Comparison of ENCODE assay signal across 24 cellular contexts in genomic region chr4:94924566-94924965, GRCh38.
"Had no signal": no experiment of that assay in that cellular context is flagged by ENCODE, and none has a peak within 500 bp of the region (broad histone marks: within the 10 kb centered on the region; RNA-seq: fewer than 3 reads in every experiment).

No MANE protein-coding gene starts in this region.

- H3K4me1 ChIP-seq: esophagus squamous epithelium, gastrocnemius medialis, pancreas, right lobe of liver, upper lobe of left lung had no signal

- H3K27me3 ChIP-seq: dorsolateral prefrontal cortex, esophagus squamous epithelium, gastrocnemius medialis, neutrophil, pancreas, right lobe of liver, tibial nerve, upper lobe of left lung had no signal

- ATAC-seq: gastrocnemius medialis; left lobe of liver; mucosa of descending colon; natural killer cell treated with Interleukin-12 subunit alpha and Interleukin-12 subunit beta and Interleukin-15 and Interleukin-18, amount 100 ng/mL, for 72 hours; pancreas; right lobe of liver; stimulated activated effector memory CD8-positive, alpha-beta T cell treated with anti-CD3 and anti-CD28 coated beads, Interleukin-12 subunit alpha, Interleukin-12 subunit beta, amount 100 ng/mL, for 72 hours; stimulated activated naive CD8-positive, alpha-beta T cell treated with anti-CD3 and anti-CD28 coated beads, Interleukin-15, Interleukin-2, amounts not matched to agents 100 U/mL and 50 U/mL, for 24 hours had no signal

- H3K4me3 ChIP-seq: dorsolateral prefrontal cortex, esophagus squamous epithelium, gastrocnemius medialis, lung, mucosa of descending colon, pancreas, right lobe of liver, thoracic aorta, tibial nerve, upper lobe of left lung had no signal

- DNase-seq: dorsolateral prefrontal cortex; effector CD4-positive, alpha-beta T cell; esophagus squamous epithelium; gastrocnemius medialis; head of caudate nucleus; mesenchymal stem cell; mucosa of descending colon; naive B cell; pancreas; retina; right lobe of liver; small intestine; stimulated activated CD4-positive, alpha-beta T cell treated with anti-CD3 and anti-CD28 coated beads, Interleukin-2, amount 100 ng/mL, for 24 hours; stimulated activated CD4-positive, alpha-beta T cell treated with anti-CD3 and anti-CD28 coated beads, Interleukin-4, amount 100 ng/mL, for 24 hours; stimulated activated naive CD8-positive, alpha-beta T cell treated with anti-CD3 and anti-CD28 coated beads, Interleukin-15, Interleukin-2, amounts not matched to agents 100 U/mL and 50 U/mL, for 24 hours; substantia nigra; upper lobe of left lung had no signal

- H3K27ac ChIP-seq: dorsolateral prefrontal cortex, esophagus squamous epithelium, gastrocnemius medialis, neutrophil, pancreas, right lobe of liver, thoracic aorta, tibial nerve, upper lobe of left lung had no signal

- H3K36me3 ChIP-seq: esophagus squamous epithelium, gastrocnemius medialis, neutrophil, pancreas, right lobe of liver, thoracic aorta, tibial nerve, upper lobe of left lung had no signal

- H3K9me3 ChIP-seq: esophagus squamous epithelium, gastrocnemius medialis, mucosa of descending colon, neutrophil, pancreas, right lobe of liver, thoracic aorta, tibial nerve, upper lobe of left lung had no signal
